In genomic region chr4:94640151-94640550, GRCh38 we compare ENCODE assay signal across 15 cellular contexts.
DNase-seq lines count a peak whose midpoint lies in the region; ATAC-seq and TF ChIP-seq lines count a peak whose summit lies in the region.
"Had no signal": no experiment of that assay in that cellular context is flagged by ENCODE, and none has a peak within 500 bp of the region (broad histone marks: within the 10 kb centered on the region; RNA-seq: fewer than 3 reads in every experiment).

No MANE protein-coding gene starts in this region.

- no peaks in the 10 kb centered on the region for H3K79me2 ChIP-seq in smooth muscle cell (ENCODE audit: low read depth)

- DNase-seq in Right ventricle myocardium superior (no peak), cardiac septum (ENCODE audit: low spot score) (no peak), epithelial cell of prostate (ENCODE audit: low read depth, low spot score) (no peak), left lobe of liver (ENCODE audit: low spot score) (peak; percentile 58), smooth muscle cell (lab: John Stamatoyannopoulos, UW; ENCODE audit: unreplicated experiment) (no peak), body of pancreas (no peak), ecto neural progenitor cell (ENCODE audit: low spot score) (no peak)
- no peak for DNase-seq in activated T-cell treated with anti-CD3 and anti-CD28 coated beads, Interleukin-2, amount 50 U/mL, for 1 hour
- DNase-seq: 8988T; CD8-positive, alpha-beta T cell; COR-L47; DMS153; DMS79 treated with DMSO at 0.1 percent for 48 hours; EL had no signal

- intact Hi-C loops in Right ventricle myocardium superior (cut with DNase I) (no loop called here), cardiac septum (cut with DNase I) (no loop called here), body of pancreas (cut with DNase I) (no loop called here)

- ATAC-seq in Right ventricle myocardium superior (ENCODE audit: poor library complexity) (peak; percentile 70), left lobe of liver (peak; percentile 95), body of pancreas (no peak)
- ATAC-seq: CD8-positive, alpha-beta T cell had no signal

- peaks cover 10% of the 10 kb centered on the region for H3K4me1 ChIP-seq in smooth muscle cell (ENCODE audit: low read depth)
- H3K4me1 ChIP-seq in body of pancreas, result peaks cover 4% of the 10 kb centered on the region

- no peak overlapping the region for H2AFZ ChIP-seq in smooth muscle cell (ENCODE audit: low read depth)

- H3K4me2 ChIP-seq in smooth muscle cell, result no peak overlapping the region

- no peak for TF ChIP-seq CTCF in smooth muscle cell (IDR thresholded peaks at IDR 0.05; ENCODE audit: borderline replicate concordance, insufficient read depth, poor library complexity, severe bottlenecking)
- no peak for TF ChIP-seq CTCF in body of pancreas (IDR thresholded peaks at IDR 0.05)

- H3K27ac ChIP-seq in epithelial cell of prostate (peak overlapping the region; percentile 87), smooth muscle cell (ENCODE audit: low read depth) (peak overlapping the region; percentile 88), body of pancreas (no peak overlapping the region)

- peaks cover 17% of the 10 kb centered on the region for H3K36me3 ChIP-seq in smooth muscle cell (ENCODE audit: low read depth)
- H3K36me3 ChIP-seq in body of pancreas (replicated peaks in 1 of 2; ENCODE audit: insufficient read depth in 1 of 2, low read depth in 2 of 2), result no peaks in the 10 kb centered on the region

- H3K9me3 ChIP-seq in smooth muscle cell (replicated peaks; ENCODE audit: low read depth), result no peaks in the 10 kb centered on the region
- H3K9me3 ChIP-seq in body of pancreas, result no peaks in the 10 kb centered on the region
- H3K9me3 ChIP-seq: HAP-1 had no signal

- 97% methylated on average over 4 of the region's 4 CpGs for WGBS in smooth muscle cell (ENCODE audit: low lambda C conversion rate)
- 94 to 96% methylated on average over 4 of the region's 4 CpGs for WGBS in body of pancreas, 2 donors

- peaks cover 29% of the 10 kb centered on the region for H3F3A ChIP-seq in smooth muscle cell (ENCODE audit: low read depth)

- H3K9ac ChIP-seq in smooth muscle cell (ENCODE audit: low read depth), result no peak overlapping the region

- H3K27me3 ChIP-seq in smooth muscle cell (ENCODE audit: low read depth), result no peaks in the 10 kb centered on the region
- no peaks in the 10 kb centered on the region for H3K27me3 ChIP-seq in body of pancreas

- H3K4me3 ChIP-seq in smooth muscle cell (no peak overlapping the region), body of pancreas (no peak overlapping the region)
- H3K4me3 ChIP-seq: HAP-1 had no signal

- TF ChIP-seq POLR2A in body of pancreas (IDR thresholded peaks at IDR 0.05), result no peak

- no peaks in the 10 kb centered on the region for H4K20me1 ChIP-seq in smooth muscle cell (ENCODE audit: low read depth)

Comparison
In these comparisons a context has a peak if more than half of its experiments do, and no peak if none do; other contexts are left out.
1. H3K27ac ChIP-seq: peak in epithelial cell of prostate (single experiment) and smooth muscle cell (single experiment); none in body of pancreas (0 of 4).